In genomic region chr11:118314985-118315384, GRCh38 we compare ENCODE assay signal across 15 cellular contexts. TPM values are rescaled to one million over a fixed set of nuclear protein-coding genes. Genes with fewer than 3 reads are reported as not detected.
DNase-seq lines count a peak whose midpoint lies in the region; ATAC-seq, FAIRE-seq and TF ChIP-seq lines count a peak whose summit lies in the region.
"Had no signal": no experiment of that assay in that cellular context is flagged by ENCODE, and none has a peak within 500 bp of the region (broad histone marks: within the 10 kb centered on the region; RNA-seq: fewer than 3 reads in every experiment).

No MANE protein-coding gene starts in this region.

- peaks cover 86% of the 10 kb centered on the region for H3K4me1 Mint-ChIP-seq in central memory CD8-positive, alpha-beta T cell
- peaks cover 54 to 94% (median 93%) of the 10 kb centered on the region in 4 donors for H3K4me1 Mint-ChIP-seq in naive thymus-derived CD8-positive, alpha-beta T cell

- no peak overlapping the region for H3K9ac ChIP-seq in kidney (ENCODE audit: low read length in 2 of 2)

- FAIRE-seq in kidney (lab: Jason Lieb, UNC): no peak
- FAIRE-seq: GM18507 had no signal

- no peaks in the 10 kb centered on the region for H3K9me3 Mint-ChIP-seq in central memory CD8-positive, alpha-beta T cell
- H3K9me3 Mint-ChIP-seq in naive thymus-derived CD8-positive, alpha-beta T cell: peaks cover 0 to 10% (median 0%) of the 10 kb centered on the region in 9 donors

- H3K27me3 Mint-ChIP-seq in central memory CD8-positive, alpha-beta T cell: no peaks in the 10 kb centered on the region
- no peaks in the 10 kb centered on the region for H3K27me3 Mint-ChIP-seq in naive thymus-derived CD8-positive, alpha-beta T cell

- no peak for TF ChIP-seq CTCF in LNCaP clone FGC (IDR thresholded peaks at IDR 0.05; ENCODE audit: control insufficient read depth, extremely low read depth, insufficient read depth)
- TF ChIP-seq CTCF in kidney (IDR thresholded peaks at IDR 0.05; ENCODE audit: borderline replicate concordance, extremely low read depth, insufficient read depth): no peak
- no peak for TF ChIP-seq CTCF in tibial nerve (IDR thresholded peaks at IDR 0.05)

- no peak for TF ChIP-seq POLR2A in tibial nerve (IDR thresholded peaks at IDR 0.05)

- no peak for ATAC-seq in central memory CD8-positive, alpha-beta T cell (replicated peaks; ENCODE audit: extremely low read depth, poor library complexity, severe bottlenecking)
- no peak for ATAC-seq in naive thymus-derived CD8-positive, alpha-beta T cell
- no peak for ATAC-seq in HG03342 (IDR thresholded peaks at IDR 0.05; ENCODE audit: unreplicated experiment)
- ATAC-seq: esophagus mucosa had no signal

- H3K27ac Mint-ChIP-seq in central memory CD8-positive, alpha-beta T cell (ENCODE audit: low read depth): peak overlapping the region; percentile 86
- peak overlapping the region; percentile 91 to 100 (median 98) for H3K27ac Mint-ChIP-seq in naive thymus-derived CD8-positive, alpha-beta T cell

- H3K36me3 Mint-ChIP-seq in central memory CD8-positive, alpha-beta T cell (ENCODE audit: insufficient read depth): peaks cover 55% of the 10 kb centered on the region
- peaks cover 19 to 59% (median 43%) of the 10 kb centered on the region in 3 donors for H3K36me3 Mint-ChIP-seq in naive thymus-derived CD8-positive, alpha-beta T cell

- H3K4me3 ChIP-seq in LNCaP clone FGC (ENCODE audit: low read depth, low read length) (no peak overlapping the region), kidney (ENCODE audit: low read length in 2 of 2) (no peak overlapping the region), tibial nerve (no peak overlapping the region)
- H3K4me3 ChIP-seq: SK-N-MC, upper lobe of left lung had no signal

- H3K27ac ChIP-seq in kidney (ENCODE audit: low read depth in 2 of 2, low read length in 2 of 2) (no peak overlapping the region), tibial nerve (no peak overlapping the region)
- H3K27ac ChIP-seq: SK-N-MC had no signal

- no peak for TF ChIP-seq EP300 in tibial nerve (IDR thresholded peaks at IDR 0.05)

- DNase-seq in DMS53 (lab: John Stamatoyannopoulos, UW) (peak; percentile 89), LNCaP clone FGC (ENCODE audit: low read depth) (peak; percentile 67), NCI-H1105 (lab: John Stamatoyannopoulos, UW) (no peak), kidney (no peak), tibial nerve (ENCODE audit: low spot score in 2 of 2) (no peak)
- DNase-seq in central memory CD8-positive, alpha-beta T cell (ENCODE audit: low spot score in 2 of 2): no peak
- no peak for DNase-seq in naive thymus-derived CD8-positive, alpha-beta T cell
- DNase-seq: DMS79, KG1, kidney glomerular epithelial cell, upper lobe of left lung had no signal

- H3K36me3 ChIP-seq in kidney (ENCODE audit: control insufficient read depth in 1 of 2, insufficient read depth in 2 of 2, low read length in 2 of 2): no peaks in the 10 kb centered on the region
- H3K36me3 ChIP-seq in tibial nerve: no peaks in the 10 kb centered on the region
- H3K36me3 ChIP-seq: upper lobe of left lung had no signal

- POLR2A ChIA-PET in naive thymus-derived CD8-positive, alpha-beta T cell (lab: Charles Lee): interaction anchor here (0.6 to 2.6 kb wide), 4 partner anchors 9 to 45 kb away, joined by 3 to 10 read pairs (median 4); partner anchors contain the start of gene UBE4A

- peaks cover 0 to 46% of the 10 kb centered on the region in 2 donors for H3K27me3 ChIP-seq in tibial nerve
- H3K27me3 ChIP-seq: upper lobe of left lung had no signal

- peak overlapping the region; percentile 63 for H3K4me3 Mint-ChIP-seq in central memory CD8-positive, alpha-beta T cell
- H3K4me3 Mint-ChIP-seq in naive thymus-derived CD8-positive, alpha-beta T cell: peak overlapping the region in 8 of 10 donors; percentile 68 to 87 (median 80)

- 50 to 56% methylated on average over 6 of the region's 6 CpGs for WGBS in tibial nerve, 2 donors

- no peaks in the 10 kb centered on the region for H3K9me3 ChIP-seq in kidney (ENCODE audit: control insufficient read depth in 1 of 2, low read length in 2 of 2)
- no peaks in the 10 kb centered on the region for H3K9me3 ChIP-seq in tibial nerve
- H3K9me3 ChIP-seq: upper lobe of left lung had no signal

- H3K4me1 ChIP-seq in kidney (ENCODE audit: control insufficient read depth in 1 of 2, insufficient read depth in 1 of 2, low read depth in 1 of 2, low read length in 2 of 2): peaks cover 0 to 5% of the 10 kb centered on the region in 2 donors
- peaks cover 0 to 25% (median 11%) of the 10 kb centered on the region in 4 donors for H3K4me1 ChIP-seq in tibial nerve

- intact Hi-C loops in kidney (cut with DNase I): no loop called here

RNA-seq across cellular contexts. Expression of gene CD3E, which starts 10.5 kb away (rescaled TPM):
- 100 to 1,000 TPM; 564 to 620 TPM for total RNA-seq in naive thymus-derived CD8-positive, alpha-beta T cell
- polyA plus RNA-seq in naive thymus-derived CD8-positive, alpha-beta T cell: 1,000 to 10,000 TPM in 1 of 3 donors, 100 to 1,000 TPM in 2; 811 to 1,213 (median 948) TPM
- total RNA-seq in kidney: 14.3 TPM
- 2.2 TPM for polyA plus RNA-seq in kidney (ENCODE audit: insufficient read depth, low read depth, low replicate concordance)
- 1 to 10 TPM in 1 of 4 donors, under 1 TPM in 2, not detected in 1; 0.78 to 3.6 (median 0.90) TPM for total RNA-seq in tibial nerve

RNA-seq across cellular contexts. Expression of gene CD3D, which starts 27.5 kb away (rescaled TPM):
- 100 to 1,000 TPM; 355 to 362 TPM for total RNA-seq in naive thymus-derived CD8-positive, alpha-beta T cell
- polyA plus RNA-seq in naive thymus-derived CD8-positive, alpha-beta T cell: 1,000 to 10,000 TPM; 1,161 to 1,259 (median 1,215) TPM
- 8.7 TPM for total RNA-seq in kidney
- 1.4 TPM for polyA plus RNA-seq in kidney (ENCODE audit: insufficient read depth, low read depth, low replicate concordance)
- 1 to 10 TPM in 1 of 4 donors, not detected in 3; 1.1 TPM for total RNA-seq in tibial nerve

RNA-seq across cellular contexts. Expression of gene CD3G, which starts 29.2 kb away (rescaled TPM):
- total RNA-seq in naive thymus-derived CD8-positive, alpha-beta T cell: 100 to 1,000 TPM; 202 to 209 TPM
- 100 to 1,000 TPM; 397 to 400 (median 397) TPM for polyA plus RNA-seq in naive thymus-derived CD8-positive, alpha-beta T cell
- total RNA-seq in kidney: 4.8 TPM
- polyA plus RNA-seq in kidney (ENCODE audit: insufficient read depth, low read depth, low replicate concordance): 0.45 TPM
- 1 to 10 TPM in 2 of 4 donors, under 1 TPM in 1, not detected in 1; 0.44 to 1.5 (median 1.4) TPM for total RNA-seq in tibial nerve

RNA-seq across cellular contexts. Expression of gene UBE4A, which starts 44.4 kb away (rescaled TPM):
- total RNA-seq in naive thymus-derived CD8-positive, alpha-beta T cell: 10 to 100 TPM; 48.7 to 52.8 TPM
- 10 to 100 TPM; 20.7 to 31.0 (median 24.3) TPM for polyA plus RNA-seq in naive thymus-derived CD8-positive, alpha-beta T cell
- 39.2 TPM for total RNA-seq in kidney
- polyA plus RNA-seq in kidney (ENCODE audit: insufficient read depth, low read depth, low replicate concordance): 11.2 TPM
- total RNA-seq in tibial nerve: 10 to 100 TPM; 38.4 to 48.5 (median 41.4) TPM

RNA-seq across cellular contexts. Expression of gene MPZL2, which starts 50.9 kb away (rescaled TPM):
- 1 to 10 TPM; 2.8 to 3.1 TPM for total RNA-seq in naive thymus-derived CD8-positive, alpha-beta T cell
- polyA plus RNA-seq in naive thymus-derived CD8-positive, alpha-beta T cell: 1 to 10 TPM in 2 of 3 donors, under 1 TPM in 1; 0.94 to 3.1 (median 1.2) TPM
- total RNA-seq in kidney: 111 TPM
- 16.8 TPM for polyA plus RNA-seq in kidney (ENCODE audit: insufficient read depth, low read depth, low replicate concordance)
- total RNA-seq in tibial nerve: 10 to 100 TPM in 3 of 4 donors, 1 to 10 TPM in 1; 6.7 to 53.7 (median 27.0) TPM

Comparison
In these comparisons a context has a peak if more than half of its experiments do, and no peak if none do; other contexts are left out.
1. DNase-seq: peak in DMS53 (single experiment) and LNCaP clone FGC (single experiment); none in central memory CD8-positive, alpha-beta T cell (0 of 2), naive thymus-derived CD8-positive, alpha-beta T cell (0 of 10), NCI-H1105 (single experiment), kidney (single experiment) and tibial nerve (0 of 2).
2. RNA of gene CD3E, which starts 10.5 kb away (total RNA-seq): 564 to 620 TPM in naive thymus-derived CD8-positive, alpha-beta T cell; 14.3 TPM in kidney (single experiment) and 0.78 to 3.6 TPM in tibial nerve; every median in the first group is over 10 times any median in the second.
3. RNA of gene CD3D, which starts 27.5 kb away (total RNA-seq): 355 to 362 TPM in naive thymus-derived CD8-positive, alpha-beta T cell; 8.7 TPM in kidney (single experiment) and 1.1 TPM in tibial nerve; every median in the first group is over 10 times any median in the second.
4. RNA of gene CD3G, which starts 29.2 kb away (total RNA-seq): 202 to 209 TPM in naive thymus-derived CD8-positive, alpha-beta T cell; 4.8 TPM in kidney (single experiment) and 0.44 to 1.5 TPM in tibial nerve; every median in the first group is over 10 times any median in the second.